In genomic region chr12:59191372-59191771, GRCh38 we compare ENCODE assay signal across 33 cellular contexts.
"Had no signal": no experiment of that assay in that cellular context is flagged by ENCODE, and none has a peak within 500 bp of the region (broad histone marks: within the 10 kb centered on the region; RNA-seq: fewer than 3 reads in every experiment).

No MANE protein-coding gene starts in this region.

- H3K4me3 Mint-ChIP-seq: activated CD4-positive, alpha-beta memory T cell treated with anti-CD3 and anti-CD28 coated beads for 36 hours; activated CD4-positive, alpha-beta T cell treated with anti-CD3 and anti-CD28 coated beads for 36 hours; activated CD4-positive, alpha-beta T cell treated with anti-CD3 and anti-CD28 coated beads, Interleukin-2, amount 10 ng/mL, durations not matched to agents 24 days and 14 days; activated CD8-positive, alpha-beta memory T cell treated with anti-CD3 and anti-CD28 coated beads, Interleukin-2, amount 10 ng/mL, durations not matched to agents 7 days and 5 days; activated CD8-positive, alpha-beta T cell treated with anti-CD3 and anti-CD28 coated beads, Interleukin-2, amount 10 ng/mL, durations not matched to agents 7 days and 5 days; activated naive CD8-positive, alpha-beta T cell; activated T-cell treated with anti-CD3 and anti-CD28 coated beads, Interleukin-2, amount 50 U/mL, for 72 hours; T-helper 17 cell; T-helper 2 cell treated with Interferon-gamma antibody and Interleukin-4, amounts not matched to agents 5 μg/mL and 100 μg/mL, for 36 hours had no signal

- H3K27me3 Mint-ChIP-seq: activated CD4-positive, alpha-beta memory T cell treated with anti-CD3 and anti-CD28 coated beads for 36 hours; activated CD4-positive, alpha-beta T cell treated with anti-CD3 and anti-CD28 coated beads for 36 hours; activated CD4-positive, alpha-beta T cell treated with anti-CD3 and anti-CD28 coated beads, Interleukin-2, amount 10 ng/mL, durations not matched to agents 24 days and 14 days; activated CD8-positive, alpha-beta memory T cell treated with anti-CD3 and anti-CD28 coated beads, Interleukin-2, amount 10 ng/mL, durations not matched to agents 7 days and 5 days; T-helper 17 cell had no signal

- FAIRE-seq: endometrium, endothelial cell of umbilical vein had no signal

- DNase-seq: activated CD4-positive, alpha-beta memory T cell treated with anti-CD3 and anti-CD28 coated beads for 36 hours; activated CD4-positive, alpha-beta T cell treated with anti-CD3 and anti-CD28 coated beads for 36 hours; activated CD4-positive, alpha-beta T cell treated with anti-CD3 and anti-CD28 coated beads, Interleukin-2, amount 10 ng/mL, durations not matched to agents 24 days and 14 days; activated CD4-positive, CD25-positive, alpha-beta regulatory T cell; activated CD4-positive, CD25-positive, alpha-beta regulatory T cell treated with anti-CD3 and anti-CD28 coated beads, Interleukin-2, amount 50 U/mL, for 72 hours; activated CD8-positive, alpha-beta memory T cell treated with anti-CD3 and anti-CD28 coated beads, Interleukin-2, amount 10 ng/mL, durations not matched to agents 7 days and 5 days; activated CD8-positive, alpha-beta memory T cell treated with anti-CD3 and anti-CD28 coated beads, Interleukin-2, amount 50 U/mL, for 4 hours; activated CD8-positive, alpha-beta T cell treated with anti-CD3 and anti-CD28 coated beads, Interleukin-2, amount 10 ng/mL, durations not matched to agents 7 days and 5 days; activated effector memory CD4-positive, alpha-beta T cell treated with Interleukin-2 at 50 U/mL for 16 hours; activated gamma-delta T cell treated with Interleukin-2 at 50 U/mL for 16 hours; activated naive CD4-positive, alpha-beta T cell treated with anti-CD3 and anti-CD28 coated beads, Interleukin-2, amount 50 U/mL, for 16 hours; activated naive CD4-positive, alpha-beta T cell treated with Interleukin-2 at 50 U/mL for 16 hours; activated T-cell treated with anti-CD3 and anti-CD28 coated beads, Interleukin-2, amount 50 U/mL, for 1 hour; activated T-cell treated with anti-CD3 and anti-CD28 coated beads, Interleukin-2, amount 50 U/mL, for 72 hours; amniotic stem cell; anterior cingulate cortex; body of pancreas; central memory CD4-positive, alpha-beta T cell; cerebellar nuclear complex; colonic mucosa; effector CD8-positive, alpha-beta T cell; foreskin fibroblast; gastrocnemius medialis; glutamatergic neuron; heart left ventricle; T-helper 1 cell; T-helper 17 cell had no signal

- H3K36me3 Mint-ChIP-seq: activated CD4-positive, alpha-beta memory T cell treated with anti-CD3 and anti-CD28 coated beads for 36 hours; activated CD8-positive, alpha-beta memory T cell treated with anti-CD3 and anti-CD28 coated beads, Interleukin-2, amount 10 ng/mL, durations not matched to agents 7 days and 5 days; activated naive CD8-positive, alpha-beta T cell had no signal

- H3K4me1 Mint-ChIP-seq: activated CD4-positive, alpha-beta T cell treated with anti-CD3 and anti-CD28 coated beads for 36 hours; activated CD4-positive, alpha-beta T cell treated with anti-CD3 and anti-CD28 coated beads, Interleukin-2, amount 10 ng/mL, durations not matched to agents 24 days and 14 days; activated CD8-positive, alpha-beta memory T cell treated with anti-CD3 and anti-CD28 coated beads, Interleukin-2, amount 10 ng/mL, durations not matched to agents 7 days and 5 days; T-helper 17 cell had no signal

- ATAC-seq: activated CD4-positive, alpha-beta T cell treated with anti-CD3 and anti-CD28 coated beads for 36 hours; activated CD8-positive, alpha-beta memory T cell treated with anti-CD3 and anti-CD28 coated beads, Interleukin-2, amount 10 ng/mL, durations not matched to agents 7 days and 5 days; activated CD8-positive, alpha-beta T cell treated with anti-CD3 and anti-CD28 coated beads, Interleukin-2, amount 10 ng/mL, durations not matched to agents 7 days and 5 days; activated T-cell treated with anti-CD3 and anti-CD28 coated beads, Interleukin-2, amount 50 U/mL, for 72 hours; body of pancreas; esophagus mucosa; gastrocnemius medialis; heart left ventricle; T-helper 17 cell had no signal

- H3K27ac Mint-ChIP-seq: activated CD4-positive, alpha-beta memory T cell treated with anti-CD3 and anti-CD28 coated beads for 36 hours; activated CD4-positive, alpha-beta T cell treated with anti-CD3 and anti-CD28 coated beads for 36 hours; activated CD4-positive, alpha-beta T cell treated with anti-CD3 and anti-CD28 coated beads, Interleukin-2, amount 10 ng/mL, durations not matched to agents 24 days and 14 days; activated CD8-positive, alpha-beta memory T cell treated with anti-CD3 and anti-CD28 coated beads, Interleukin-2, amount 10 ng/mL, durations not matched to agents 7 days and 5 days; activated CD8-positive, alpha-beta T cell treated with anti-CD3 and anti-CD28 coated beads, Interleukin-2, amount 10 ng/mL, durations not matched to agents 7 days and 5 days; activated naive CD8-positive, alpha-beta T cell; activated T-cell treated with anti-CD3 and anti-CD28 coated beads, Interleukin-2, amount 50 U/mL, for 72 hours; T-helper 17 cell; T-helper 2 cell treated with Interferon-gamma antibody and Interleukin-4, amounts not matched to agents 5 μg/mL and 100 μg/mL, for 36 hours had no signal

- H3K27ac ChIP-seq: body of pancreas, cardiac muscle cell, colonic mucosa, gastrocnemius medialis, heart left ventricle had no signal

- H3K27me3 ChIP-seq: body of pancreas, cardiac muscle cell, colonic mucosa, gastrocnemius medialis, heart left ventricle had no signal

- H3K4me1 ChIP-seq: body of pancreas, colonic mucosa, gastrocnemius medialis, heart left ventricle had no signal

- H3K9me3 Mint-ChIP-seq: activated CD4-positive, alpha-beta memory T cell treated with anti-CD3 and anti-CD28 coated beads for 36 hours; activated CD4-positive, alpha-beta T cell treated with anti-CD3 and anti-CD28 coated beads, Interleukin-2, amount 10 ng/mL, durations not matched to agents 24 days and 14 days; T-helper 2 cell treated with Interferon-gamma antibody and Interleukin-4, amounts not matched to agents 5 μg/mL and 100 μg/mL, for 36 hours had no signal

- H3K36me3 ChIP-seq: cardiac muscle cell, colonic mucosa, gastrocnemius medialis, heart left ventricle had no signal

- H3K4me3 ChIP-seq: body of pancreas, cardiac muscle cell, colonic mucosa, gastrocnemius medialis, heart left ventricle had no signal

- H3K9me3 ChIP-seq: body of pancreas, colonic mucosa, heart left ventricle had no signal
